Comparison of ENCODE assay signal across 2 cellular contexts in the genomic region with DNA sequence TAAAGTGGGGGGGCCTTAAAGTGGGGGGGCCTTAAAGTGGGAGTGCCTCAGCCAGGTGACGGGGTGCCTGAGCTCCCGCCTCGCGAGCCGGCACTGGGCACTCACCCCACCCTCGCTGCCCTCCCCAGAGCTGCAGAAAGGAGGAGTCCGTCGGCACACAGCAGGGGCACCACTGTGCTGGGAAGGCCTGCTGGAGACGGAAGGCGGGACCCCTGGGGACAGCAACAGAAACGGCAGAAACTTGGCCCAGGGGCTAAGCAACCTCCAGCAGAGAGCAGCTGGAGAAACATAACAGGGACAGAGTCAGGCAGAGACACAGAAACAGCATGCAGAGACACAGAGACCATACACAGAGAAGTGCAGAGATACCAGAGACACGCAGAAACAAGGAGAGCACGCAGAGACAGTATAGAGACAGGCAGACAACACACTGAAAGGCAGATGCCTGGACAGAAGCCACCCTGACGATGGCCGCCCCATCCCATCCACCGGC.
TF ChIP-seq lines count a peak whose summit lies in the region.

No MANE protein-coding gene starts in this region.

TF ChIP-seq in HCT116, 20 proteins besides CTCF, POLR2A, EP300 and RAD21:
- no peak for TF ChIP-seq EGR1 (IDR thresholded peaks at IDR 0.05; ENCODE audit: low read depth)
- peak; percentile 74 for TF ChIP-seq POLR2AphosphoS5 (IDR thresholded peaks at IDR 0.05; ENCODE audit: low read depth, low read length)
- peak; percentile 29 for TF ChIP-seq JUND (IDR thresholded peaks at IDR 0.05)
- TF ChIP-seq SP1 (IDR thresholded peaks at IDR 0.05; ENCODE audit: low read depth), result 0 out of 2 replicates have a peak, but pooled peaks have one; percentile 3

TF ChIP-seq in K562, 482 proteins besides CTCF, POLR2A, EP300 and RAD21:
- TF ChIP-seq, protein P1, sequence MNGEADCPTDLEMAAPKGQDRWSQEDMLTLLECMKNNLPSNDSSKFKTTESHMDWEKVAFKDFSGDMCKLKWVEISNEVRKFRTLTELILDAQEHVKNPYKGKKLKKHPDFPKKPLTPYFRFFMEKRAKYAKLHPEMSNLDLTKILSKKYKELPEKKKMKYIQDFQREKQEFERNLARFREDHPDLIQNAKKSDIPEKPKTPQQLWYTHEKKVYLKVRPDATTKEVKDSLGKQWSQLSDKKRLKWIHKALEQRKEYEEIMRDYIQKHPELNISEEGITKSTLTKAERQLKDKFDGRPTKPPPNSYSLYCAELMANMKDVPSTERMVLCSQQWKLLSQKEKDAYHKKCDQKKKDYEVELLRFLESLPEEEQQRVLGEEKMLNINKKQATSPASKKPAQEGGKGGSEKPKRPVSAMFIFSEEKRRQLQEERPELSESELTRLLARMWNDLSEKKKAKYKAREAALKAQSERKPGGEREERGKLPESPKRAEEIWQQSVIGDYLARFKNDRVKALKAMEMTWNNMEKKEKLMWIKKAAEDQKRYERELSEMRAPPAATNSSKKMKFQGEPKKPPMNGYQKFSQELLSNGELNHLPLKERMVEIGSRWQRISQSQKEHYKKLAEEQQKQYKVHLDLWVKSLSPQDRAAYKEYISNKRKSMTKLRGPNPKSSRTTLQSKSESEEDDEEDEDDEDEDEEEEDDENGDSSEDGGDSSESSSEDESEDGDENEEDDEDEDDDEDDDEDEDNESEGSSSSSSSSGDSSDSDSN (IDR thresholded peaks at IDR 0.05; ENCODE audit: borderline replicate concordance in 1 of 2, low read depth in 2 of 2, low read length in 2 of 2), result no peak
- TF ChIP-seq, protein P2, sequence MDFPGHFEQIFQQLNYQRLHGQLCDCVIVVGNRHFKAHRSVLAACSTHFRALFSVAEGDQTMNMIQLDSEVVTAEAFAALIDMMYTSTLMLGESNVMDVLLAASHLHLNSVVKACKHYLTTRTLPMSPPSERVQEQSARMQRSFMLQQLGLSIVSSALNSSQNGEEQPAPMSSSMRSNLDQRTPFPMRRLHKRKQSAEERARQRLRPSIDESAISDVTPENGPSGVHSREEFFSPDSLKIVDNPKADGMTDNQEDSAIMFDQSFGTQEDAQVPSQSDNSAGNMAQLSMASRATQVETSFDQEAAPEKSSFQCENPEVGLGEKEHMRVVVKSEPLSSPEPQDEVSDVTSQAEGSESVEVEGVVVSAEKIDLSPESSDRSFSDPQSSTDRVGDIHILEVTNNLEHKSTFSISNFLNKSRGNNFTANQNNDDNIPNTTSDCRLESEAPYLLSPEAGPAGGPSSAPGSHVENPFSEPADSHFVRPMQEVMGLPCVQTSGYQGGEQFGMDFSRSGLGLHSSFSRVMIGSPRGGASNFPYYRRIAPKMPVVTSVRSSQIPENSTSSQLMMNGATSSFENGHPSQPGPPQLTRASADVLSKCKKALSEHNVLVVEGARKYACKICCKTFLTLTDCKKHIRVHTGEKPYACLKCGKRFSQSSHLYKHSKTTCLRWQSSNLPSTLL (IDR thresholded peaks at IDR 0.05), result no peak
- TF ChIP-seq POLR2B (IDR thresholded peaks at IDR 0.05; ENCODE audit: low read depth, partially characterized antibody) (peak; percentile 47), CHD2 (IDR thresholded peaks at IDR 0.05; ENCODE audit: low read depth, low read length) (peak; percentile 37; the same call in 1 of the 2 replicates), SIN3A (IDR thresholded peaks at IDR 0.05; ENCODE audit: borderline replicate concordance in 2 of 2, control insufficient read depth in 1 of 2, low read depth in 2 of 2, low read length in 2 of 2) (peak in 1 of 2 experiments; percentile 32; a peak in 1 of 4 replicates), RUNX1 (IDR thresholded peaks at IDR 0.05; ENCODE audit: low read depth) (no peak), POLR2AphosphoS2 (IDR thresholded peaks at IDR 0.05; ENCODE audit: low read length) (peak; percentile 64; the same call in 1 of the 2 replicates), PTBP1 (IDR thresholded peaks at IDR 0.05; ENCODE audit: low read depth, low read length) (peak; percentile 50), ADNP (tag; IDR thresholded peaks at IDR 0.05) (no peak), NFRKB (IDR thresholded peaks at IDR 0.05; ENCODE audit: low read depth) (no peak), POLR2AphosphoS5 (IDR thresholded peaks at IDR 0.05; ENCODE audit: control insufficient read depth, insufficient read depth, low read depth, low read length) (no peak; the same call in 1 of the 2 replicates), TAF9B (IDR thresholded peaks at IDR 0.05; ENCODE audit: partially characterized antibody) (no peak), FOS (IDR thresholded peaks at IDR 0.05; ENCODE audit: extremely low read depth, insufficient read length) (no peak), BRCA1 (IDR thresholded peaks at IDR 0.05) (no peak), BRCA1 (CRISPR knock-in tag; IDR thresholded peaks at IDR 0.05) (no peak), ZNF586 (CRISPR knock-in tag; conservative IDR thresholded peaks at IDR 0.05) (no peak), NR3C1 (CRISPR knock-in tag; IDR thresholded peaks at IDR 0.05) (no peak), SUPT5H (IDR thresholded peaks at IDR 0.05) (peak; percentile 82), KAT7 (CRISPR knock-in tag; IDR thresholded peaks at IDR 0.05; ENCODE audit: borderline replicate concordance) (no peak)
- TF ChIP-seq, protein P3, sequence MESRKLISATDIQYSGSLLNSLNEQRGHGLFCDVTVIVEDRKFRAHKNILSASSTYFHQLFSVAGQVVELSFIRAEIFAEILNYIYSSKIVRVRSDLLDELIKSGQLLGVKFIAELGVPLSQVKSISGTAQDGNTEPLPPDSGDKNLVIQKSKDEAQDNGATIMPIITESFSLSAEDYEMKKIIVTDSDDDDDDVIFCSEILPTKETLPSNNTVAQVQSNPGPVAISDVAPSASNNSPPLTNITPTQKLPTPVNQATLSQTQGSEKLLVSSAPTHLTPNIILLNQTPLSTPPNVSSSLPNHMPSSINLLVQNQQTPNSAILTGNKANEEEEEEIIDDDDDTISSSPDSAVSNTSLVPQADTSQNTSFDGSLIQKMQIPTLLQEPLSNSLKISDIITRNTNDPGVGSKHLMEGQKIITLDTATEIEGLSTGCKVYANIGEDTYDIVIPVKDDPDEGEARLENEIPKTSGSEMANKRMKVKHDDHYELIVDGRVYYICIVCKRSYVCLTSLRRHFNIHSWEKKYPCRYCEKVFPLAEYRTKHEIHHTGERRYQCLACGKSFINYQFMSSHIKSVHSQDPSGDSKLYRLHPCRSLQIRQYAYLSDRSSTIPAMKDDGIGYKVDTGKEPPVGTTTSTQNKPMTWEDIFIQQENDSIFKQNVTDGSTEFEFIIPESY (CRISPR knock-in tag; IDR thresholded peaks at IDR 0.05), result no peak
- TF ChIP-seq, protein P4, sequence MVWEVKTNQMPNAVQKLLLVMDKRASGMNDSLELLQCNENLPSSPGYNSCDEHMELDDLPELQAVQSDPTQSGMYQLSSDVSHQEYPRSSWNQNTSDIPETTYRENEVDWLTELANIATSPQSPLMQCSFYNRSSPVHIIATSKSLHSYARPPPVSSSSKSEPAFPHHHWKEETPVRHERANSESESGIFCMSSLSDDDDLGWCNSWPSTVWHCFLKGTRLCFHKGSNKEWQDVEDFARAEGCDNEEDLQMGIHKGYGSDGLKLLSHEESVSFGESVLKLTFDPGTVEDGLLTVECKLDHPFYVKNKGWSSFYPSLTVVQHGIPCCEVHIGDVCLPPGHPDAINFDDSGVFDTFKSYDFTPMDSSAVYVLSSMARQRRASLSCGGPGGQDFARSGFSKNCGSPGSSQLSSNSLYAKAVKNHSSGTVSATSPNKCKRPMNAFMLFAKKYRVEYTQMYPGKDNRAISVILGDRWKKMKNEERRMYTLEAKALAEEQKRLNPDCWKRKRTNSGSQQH (CRISPR knock-in tag; IDR thresholded peaks at IDR 0.05), result 0 out of 2 replicates have a peak, but pooled peaks have one; percentile 13
- TF ChIP-seq, protein P5, sequence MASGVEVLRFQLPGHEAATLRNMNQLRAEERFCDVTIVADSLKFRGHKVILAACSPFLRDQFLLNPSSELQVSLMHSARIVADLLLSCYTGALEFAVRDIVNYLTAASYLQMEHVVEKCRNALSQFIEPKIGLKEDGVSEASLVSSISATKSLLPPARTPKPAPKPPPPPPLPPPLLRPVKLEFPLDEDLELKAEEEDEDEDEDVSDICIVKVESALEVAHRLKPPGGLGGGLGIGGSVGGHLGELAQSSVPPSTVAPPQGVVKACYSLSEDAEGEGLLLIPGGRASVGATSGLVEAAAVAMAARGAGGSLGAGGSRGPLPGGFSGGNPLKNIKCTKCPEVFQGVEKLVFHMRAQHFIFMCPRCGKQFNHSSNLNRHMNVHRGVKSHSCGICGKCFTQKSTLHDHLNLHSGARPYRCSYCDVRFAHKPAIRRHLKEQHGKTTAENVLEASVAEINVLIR (CRISPR knock-in tag; IDR thresholded peaks at IDR 0.05), result no peak
- TF ChIP-seq, protein P6, sequence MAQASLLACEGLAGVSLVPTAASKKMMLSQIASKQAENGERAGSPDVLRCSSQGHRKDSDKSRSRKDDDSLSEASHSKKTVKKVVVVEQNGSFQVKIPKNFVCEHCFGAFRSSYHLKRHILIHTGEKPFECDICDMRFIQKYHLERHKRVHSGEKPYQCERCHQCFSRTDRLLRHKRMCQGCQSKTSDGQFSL (CRISPR knock-in tag; IDR thresholded peaks at IDR 0.05), result 0 out of 2 replicates have a peak, but pooled peaks have one; percentile 8
- TF ChIP-seq, protein P6 (tag; IDR thresholded peaks at IDR 0.05), result no peak
